In the genomic region with DNA sequence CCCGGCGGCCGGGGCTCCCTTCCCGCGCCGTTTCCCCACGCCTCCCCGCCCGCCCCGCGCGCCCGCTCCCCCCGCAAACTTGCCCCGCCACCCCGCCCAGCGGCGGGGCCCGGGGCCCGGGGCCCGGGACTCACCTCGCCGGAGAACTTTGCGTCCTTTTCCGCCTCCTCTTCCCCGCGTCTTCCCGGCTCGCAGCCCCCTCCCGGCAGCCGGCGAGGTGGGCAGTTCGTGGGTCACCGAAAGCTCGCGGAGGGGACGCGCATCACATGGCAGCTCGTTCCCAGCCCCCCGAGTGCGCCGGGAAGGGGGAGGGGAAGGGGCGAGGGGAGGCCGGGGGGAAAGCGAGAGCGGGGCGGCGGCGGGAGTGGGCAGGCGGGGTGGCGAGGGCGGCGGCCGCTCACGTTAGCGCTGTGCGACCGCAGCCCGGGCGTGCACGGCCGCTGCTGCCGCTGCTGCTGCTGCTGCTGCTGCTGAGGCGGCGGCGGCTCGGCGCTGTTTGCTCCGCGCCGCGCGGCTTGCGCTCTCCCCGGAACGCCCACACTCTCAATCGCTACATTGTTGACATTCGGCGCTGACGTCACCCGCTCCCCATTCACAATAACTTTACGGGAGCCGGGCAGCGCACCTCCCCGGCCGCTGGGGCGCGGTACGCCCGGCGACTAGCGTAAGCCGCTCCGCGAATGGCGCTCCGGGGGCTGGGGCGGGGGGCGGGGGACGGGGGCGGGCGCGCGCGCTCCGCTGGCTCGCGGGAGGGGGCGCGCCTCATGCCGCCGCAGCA, we compare ENCODE assay signal across 1 cellular context.
TF ChIP-seq lines count a peak whose summit lies in the region.

A gene (minus strand): TSS at position 498 of the 778 bp plus-strand sequence. CDS start 287,999 bp downstream, outside the sequence.

TF ChIP-seq in H1, 55 proteins besides CTCF, POLR2A, EP300 and RAD21:
- TF ChIP-seq HDAC6 (IDR thresholded peaks at IDR 0.05; ENCODE audit: low read depth, low read length) (no peak), YY1 (IDR thresholded peaks at IDR 0.05; ENCODE audit: low read depth, low read length) (0 out of 2 replicates have a peak, but pooled peaks have one; percentile 20), KDM4A (IDR thresholded peaks at IDR 0.05; ENCODE audit: low read depth, low read length, severe bottlenecking) (peak; percentile 3), TAF1 (IDR thresholded peaks at IDR 0.05; ENCODE audit: low read depth, low read length) (peak; percentile 58), TEAD4 (IDR thresholded peaks at IDR 0.05; ENCODE audit: low read depth, low read length) (peak; percentile 70), RFX5 (IDR thresholded peaks at IDR 0.05; ENCODE audit: borderline replicate concordance, low read depth, low read length) (no peak), SAP30 (IDR thresholded peaks at IDR 0.05; ENCODE audit: insufficient read depth, insufficient replicate concordance, low read length) (no peak), POU5F1 (IDR thresholded peaks at IDR 0.05; ENCODE audit: low read depth, low read length) (no peak), BCL11A (IDR thresholded peaks at IDR 0.05; ENCODE audit: low read depth in 2 of 2, low read length in 2 of 2) (no peak), CREB1 (IDR thresholded peaks at IDR 0.05) (peak; percentile 86), FOSL1 (IDR thresholded peaks at IDR 0.05; ENCODE audit: insufficient read depth, low read depth, low read length) (peak; percentile 48; the same call in 1 of the 2 replicates), SIN3A (conservative IDR thresholded peaks at IDR 0.05 in 1 of 2, IDR thresholded peaks at IDR 0.05 in 1 of 2; ENCODE audit: low read depth in 1 of 2, low read length in 2 of 2) (peak in 1 of 2 experiments; percentile 66; a peak in 1 of 4 replicates), SUZ12 (IDR thresholded peaks at IDR 0.05; ENCODE audit: low read length) (no peak), RBBP5 (IDR thresholded peaks at IDR 0.05; ENCODE audit: borderline replicate concordance, low read depth, low read length) (peak; percentile 44), BACH1 (IDR thresholded peaks at IDR 0.05; ENCODE audit: low read length) (no peak), EGR1 (IDR thresholded peaks at IDR 0.05; ENCODE audit: borderline replicate concordance, low read depth, low read length) (peak; percentile 58; the same call in 1 of the 2 replicates), RXRA (IDR thresholded peaks at IDR 0.05; ENCODE audit: insufficient read depth, low read depth, low read length) (no peak), CHD2 (IDR thresholded peaks at IDR 0.05; ENCODE audit: low read length) (no peak), JUND (IDR thresholded peaks at IDR 0.05; ENCODE audit: low read length) (peak; percentile 88), PHF8 (conservative IDR thresholded peaks at IDR 0.05; ENCODE audit: low read depth, low read length) (peak; percentile 53; the same call in 1 of the 2 replicates), KDM1A (IDR thresholded peaks at IDR 0.05; ENCODE audit: borderline replicate concordance, low read length) (no peak)
- TF ChIP-seq, protein P1, sequence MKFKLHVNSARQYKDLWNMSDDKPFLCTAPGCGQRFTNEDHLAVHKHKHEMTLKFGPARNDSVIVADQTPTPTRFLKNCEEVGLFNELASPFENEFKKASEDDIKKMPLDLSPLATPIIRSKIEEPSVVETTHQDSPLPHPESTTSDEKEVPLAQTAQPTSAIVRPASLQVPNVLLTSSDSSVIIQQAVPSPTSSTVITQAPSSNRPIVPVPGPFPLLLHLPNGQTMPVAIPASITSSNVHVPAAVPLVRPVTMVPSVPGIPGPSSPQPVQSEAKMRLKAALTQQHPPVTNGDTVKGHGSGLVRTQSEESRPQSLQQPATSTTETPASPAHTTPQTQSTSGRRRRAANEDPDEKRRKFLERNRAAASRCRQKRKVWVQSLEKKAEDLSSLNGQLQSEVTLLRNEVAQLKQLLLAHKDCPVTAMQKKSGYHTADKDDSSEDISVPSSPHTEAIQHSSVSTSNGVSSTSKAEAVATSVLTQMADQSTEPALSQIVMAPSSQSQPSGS (IDR thresholded peaks at IDR 0.05; ENCODE audit: low read length), result no peak
